8 cellular contexts compared by ENCODE assay signal in genomic region chr16:30875881-30876791, GRCh38. TPM values are rescaled to one million over a fixed set of nuclear protein-coding genes. Genes with fewer than 3 reads are reported as not detected.
DNase-seq lines count a peak whose midpoint lies in the region; ATAC-seq and TF ChIP-seq lines count a peak whose summit lies in the region.

No MANE protein-coding gene starts in this region.

- peak; percentile 2; the same call in 1 of the 2 replicates for ATAC-seq in HCT116
- ATAC-seq in RWPE2 (ENCODE audit: low read depth), result peak; percentile 7; the same call in 1 of the 3 replicates
- ATAC-seq in GM19035 (IDR thresholded peaks at IDR 0.05; ENCODE audit: unreplicated experiment), result no peak

- 21 to 37% methylated on average over 9 to 10 of the region's 11 CpGs for WGBS in mesodermal cell (ENCODE audit: insufficient coverage in 2 of 2), 2 experiments

- no peaks in the 10 kb centered on the region for H3K9me3 ChIP-seq in HCT116 (ENCODE audit: control insufficient read depth in 1 of 2, insufficient read depth in 1 of 2, low read depth in 1 of 2, low read length in 2 of 2)
- no peaks in the 10 kb centered on the region for H3K9me3 ChIP-seq in RWPE2 (ENCODE audit: severe bottlenecking)
- no peaks in the 10 kb centered on the region for H3K9me3 ChIP-seq in mesodermal cell (ENCODE audit: control insufficient read depth, low read length)
- no peaks in the 10 kb centered on the region for H3K9me3 ChIP-seq in vagina

- CTCF ChIA-PET in HCT116 (lab: Charles Lee), result interaction anchor here (1.6 kb wide), 1 partner anchor 31 kb away, joined by 4 read pairs; no protein-coding TSS in a partner anchor

- H3K4me3 ChIP-seq in HCT116 (replicated peaks in 1 of 2; ENCODE audit: low read depth in 1 of 2, low read length in 2 of 2) (peak overlapping the region; percentile 87 to 89), RWPE2 (ENCODE audit: severe bottlenecking) (peak overlapping the region; percentile 58), mesodermal cell (ENCODE audit: extremely low read depth, insufficient read depth, low read length, poor library complexity, severe bottlenecking) (peak overlapping the region; percentile 93), vagina (peak overlapping the region; percentile 77 to 85)

- H4K20me1 ChIP-seq in HCT116 (ENCODE audit: insufficient read depth), result no peaks in the 10 kb centered on the region

- peaks cover 27% of the 10 kb centered on the region for H3K79me2 ChIP-seq in HCT116 (ENCODE audit: insufficient read depth, low read length)

- H3K4me1 ChIP-seq in HCT116 (ENCODE audit: control insufficient read depth in 1 of 2, insufficient read depth in 2 of 2, low read length in 2 of 2) (peaks cover 0 to 26% of the 10 kb centered on the region in 2 experiments; a peak in 3 of 4 replicates), RWPE2 (ENCODE audit: insufficient read depth, poor library complexity, severe bottlenecking) (peaks cover 5% of the 10 kb centered on the region), mesodermal cell (ENCODE audit: control insufficient read depth, insufficient read depth, low read length, poor library complexity, severe bottlenecking) (peaks cover 6% of the 10 kb centered on the region), vagina (peaks cover 26% of the 10 kb centered on the region)

- POLR2A ChIA-PET in HCT116 (lab: Charles Lee), result interaction anchor here (1.4 to 2.9 kb wide), 2 partner anchors 23 to 71 kb away, joined by 3 to 15 read pairs; no protein-coding TSS in a partner anchor

- no peaks in the 10 kb centered on the region for H3K36me3 ChIP-seq in HCT116 (ENCODE audit: control insufficient read depth in 1 of 2, insufficient read depth in 2 of 2, low read length in 2 of 2)
- peaks cover 13% of the 10 kb centered on the region for H3K36me3 ChIP-seq in RWPE2 (ENCODE audit: low read depth)
- H3K36me3 ChIP-seq in mesodermal cell (ENCODE audit: control insufficient read depth, insufficient read depth, low read length), result peaks cover 37% of the 10 kb centered on the region
- H3K36me3 ChIP-seq in vagina, result no peaks in the 10 kb centered on the region

- no TSS peak for BruUV-seq in HCT116 (replicated peaks; lab: Mats Ljungman, UMichigan)

- H3K9me2 ChIP-seq in HCT116 (ENCODE audit: insufficient read depth), result no peaks in the 10 kb centered on the region

- no peak for TF ChIP-seq POLR2A in HCT116 (IDR thresholded peaks at IDR 0.05; ENCODE audit: borderline replicate concordance, extremely low read depth, insufficient read depth, insufficient read length)
- TF ChIP-seq POLR2A in vagina (IDR thresholded peaks at IDR 0.05), result no peak

- no peak for TF ChIP-seq RAD21 in HCT116 (IDR thresholded peaks at IDR 0.05; ENCODE audit: low read depth)

- H3K9ac ChIP-seq in HCT116 (ENCODE audit: low read length), result peak overlapping the region; percentile 93

- TF ChIP-seq CTCF in HCT116 (IDR thresholded peaks at IDR 0.05 in 2 of 3, conservative IDR thresholded peaks at IDR 0.05 in 1 of 3; ENCODE audit: borderline replicate concordance in 1 of 3, insufficient read depth in 1 of 3, low read depth in 2 of 3, low read length in 2 of 3), result no peak
- no peak for TF ChIP-seq CTCF in RWPE2 (IDR thresholded peaks at IDR 0.05; ENCODE audit: poor library complexity, severe bottlenecking)
- TF ChIP-seq CTCF in vagina (IDR thresholded peaks at IDR 0.05), result no peak

- H3K27me3 ChIP-seq in HCT116 (ENCODE audit: insufficient read depth, low read length) (no peaks in the 10 kb centered on the region), RWPE2 (ENCODE audit: insufficient read depth, poor library complexity, severe bottlenecking) (no peaks in the 10 kb centered on the region), vagina (no peaks in the 10 kb centered on the region)

- intact Hi-C loops in HCT116 (cut with micrococcal nuclease) (loop anchor here (1.0 to 5.0 kb wide), 3 partner anchors 45 to 89 kb away; partner anchors contain the start of gene ZNF629), vagina (cut with DNase I) (no loop called here)

- no peak overlapping the region for H2AFZ ChIP-seq in HCT116 (ENCODE audit: low read depth, low read length, poor library complexity, severe bottlenecking)

- H3K27ac ChIP-seq in HCT116 (ENCODE audit: low read depth, low read length) (peak overlapping the region; percentile 97), RWPE2 (ENCODE audit: poor library complexity, severe bottlenecking) (peak overlapping the region; percentile 55), mesodermal cell (ENCODE audit: low read depth, low read length, severe bottlenecking) (peak overlapping the region; percentile 95), vagina (peak overlapping the region; percentile 81)

- RAD21 ChIA-PET in HCT116 (lab: Charles Lee; ENCODE audit: low non-redundant PET in 1 of 2, low total read pairs in 2 of 2, uncharacterized antibody in 2 of 2, unreplicated experiment in 2 of 2), result no interaction called here

- DNase-seq in Daoy (ENCODE audit: low read depth), result peak; percentile 17
- no peak for DNase-seq in HCT116 (ENCODE audit: low read depth, low spot score)
- DNase-seq in RWPE2 (ENCODE audit: low spot score), result no peak
- DNase-seq in central memory CD4-positive, alpha-beta T cell, result peak; percentile 31
- DNase-seq in vagina (ENCODE audit: extremely low spot score in 2 of 2), result no peak
- no peak for DNase-seq in mesenteric fat pad (ENCODE audit: low spot score)

- peak overlapping the region; percentile 97 for H3K4me2 ChIP-seq in HCT116 (ENCODE audit: low read length)

TF ChIP-seq in HCT116, 20 proteins besides CTCF, POLR2A, EP300 and RAD21:
- TF ChIP-seq SP1 (IDR thresholded peaks at IDR 0.05; ENCODE audit: low read depth) (no peak), POLR2AphosphoS5 (IDR thresholded peaks at IDR 0.05; ENCODE audit: low read depth, low read length) (no peak; the same call in 1 of the 2 replicates), YY1 (IDR thresholded peaks at IDR 0.05; ENCODE audit: extremely low read depth, insufficient replicate concordance, low read depth, low read length) (peak; percentile 20), ELF1 (IDR thresholded peaks at IDR 0.05; ENCODE audit: borderline replicate concordance, low read depth) (no peak)

RNA-seq across cellular contexts. Expression of gene BCL7C, which starts 17.7 kb away (rescaled TPM):
- 27.8 and 29.4 TPM in 2 replicates for total RNA-seq in Daoy (2014; rRNA removed; shearing (Covaris generic))
- total RNA-seq in HCT116 (2021; ENCODE audit: unreplicated experiment), result 44.9 TPM
- 24.2 and 30.9 TPM in 2 replicates for polyA plus RNA-seq in HCT116 (2012)
- polyA plus RNA-seq in mesodermal cell (2013, experiment 1 of 2), result 40.1 TPM
- 34.2 TPM for polyA plus RNA-seq in mesodermal cell (2013, experiment 2 of 2)
- total RNA-seq in vagina, result 38.1 TPM
- total RNA-seq in mesenteric fat pad, result 21.3 TPM

RNA-seq across cellular contexts. Expression of gene CTF1, which starts 20.3 kb away (rescaled TPM):
- total RNA-seq in Daoy (2014; rRNA removed; shearing (Covaris generic)), result 0.33 and 0.46 TPM in 2 replicates
- 1.4 TPM for total RNA-seq in HCT116 (2021; ENCODE audit: unreplicated experiment)
- polyA plus RNA-seq in HCT116 (2012), result 2.2 and 3.3 TPM in 2 replicates
- 5.8 TPM for polyA plus RNA-seq in mesodermal cell (2013, experiment 1 of 2)
- polyA plus RNA-seq in mesodermal cell (2013, experiment 2 of 2), result 5.4 TPM
- 3.2 TPM for total RNA-seq in vagina
- 4.9 TPM for total RNA-seq in mesenteric fat pad

RNA-seq across cellular contexts. Expression of gene FBXL19, which starts 47.2 kb away (rescaled TPM):
- 14.0 and 16.3 TPM in 2 replicates for total RNA-seq in Daoy (2014; rRNA removed; shearing (Covaris generic))
- total RNA-seq in HCT116 (2021; ENCODE audit: unreplicated experiment) (45.2 TPM), vagina (21.4 TPM), mesenteric fat pad (11.4 TPM)
- polyA plus RNA-seq in HCT116 (2012), result 25.3 and 26.6 TPM in 2 replicates
- polyA plus RNA-seq in mesodermal cell (2013, experiment 1 of 2), result 46.4 TPM
- 39.9 TPM for polyA plus RNA-seq in mesodermal cell (2013, experiment 2 of 2)

Comparison
In these comparisons a context has a peak if more than half of its experiments do, and no peak if none do; other contexts are left out.
1. DNase-seq: peak in Daoy (single experiment) and central memory CD4-positive, alpha-beta T cell (single experiment); none in HCT116 (single experiment), RWPE2 (single experiment), vagina (0 of 2) and mesenteric fat pad (single experiment).
2. Peak in every context shown above with its lines, with median percentiles within 50 percentile points of each other: H3K27ac ChIP-seq and H3K4me3 ChIP-seq.